ENCODE assay signal across 8 cellular contexts in genomic region chr10:101602767-101603398, GRCh38. TPM values are rescaled to one million over a fixed set of nuclear protein-coding genes. Genes with fewer than 3 reads are reported as not detected.
DNase-seq lines count a peak whose midpoint lies in the region; ATAC-seq lines count a peak whose summit lies in the region.

No MANE protein-coding gene starts in this region.

- no peak overlapping the region for H3K4me3 Mint-ChIP-seq in central memory CD8-positive, alpha-beta T cell

- H3K9me3 Mint-ChIP-seq in central memory CD8-positive, alpha-beta T cell = no peaks in the 10 kb centered on the region

- H3K4me1 Mint-ChIP-seq in central memory CD8-positive, alpha-beta T cell = no peaks in the 10 kb centered on the region

- no peak overlapping the region for H3K27ac Mint-ChIP-seq in central memory CD8-positive, alpha-beta T cell (ENCODE audit: low read depth)

- peaks cover 13% of the 10 kb centered on the region for H3K36me3 Mint-ChIP-seq in central memory CD8-positive, alpha-beta T cell (ENCODE audit: insufficient read depth)

- intact Hi-C loops in left colon (cut with DNase I, micrococcal nuclease) = no loop called here

- ATAC-seq in HG02763 (IDR thresholded peaks at IDR 0.05; ENCODE audit: unreplicated experiment) (peak; percentile 65), left colon (peak; percentile 86), GM21367 (IDR thresholded peaks at IDR 0.05; ENCODE audit: unreplicated experiment) (no peak)
- no peak for ATAC-seq in central memory CD8-positive, alpha-beta T cell (replicated peaks; ENCODE audit: extremely low read depth, poor library complexity, severe bottlenecking)

- DNase-seq in DMS53 treated with DMSO at 0.1 percent for 48 hours (lab: John Stamatoyannopoulos, UW; ENCODE audit: unreplicated experiment) = peak; percentile 69
- DNase-seq in NCI-H345 (lab: John Stamatoyannopoulos, UW) = peak; percentile 32
- peak; percentile 74 for DNase-seq in activated CD4-positive, CD25-positive, alpha-beta regulatory T cell treated with anti-CD3 and anti-CD28 coated beads, Interleukin-2, amount 50 U/mL, for 72 hours
- peak; percentile 30 to 37 for DNase-seq in central memory CD8-positive, alpha-beta T cell (ENCODE audit: low spot score in 2 of 2)
- DNase-seq in left colon = peak; percentile 52 to 75
- DNase-seq in stimulated activated CD4-positive, alpha-beta T cell treated with anti-CD3 and anti-CD28 coated beads, Interleukin-4, amount 100 ng/mL, for 24 hours = peak; percentile 75

- no peaks in the 10 kb centered on the region for H3K27me3 Mint-ChIP-seq in central memory CD8-positive, alpha-beta T cell

RNA-seq across cellular contexts. Expression of gene DPCD, which starts 14.8 kb away (rescaled TPM):
- 10 to 100 TPM in 1 of 2 donors, 1 to 10 TPM in 1; 7.3 to 12.9 TPM for total RNA-seq in left colon

RNA-seq across cellular contexts. Expression of gene POLL, which starts 14.8 kb away (rescaled TPM):
- total RNA-seq in left colon = 10 to 100 TPM; 27.1 to 28.6 TPM

Comparison
In these comparisons a context has a peak if more than half of its experiments do, and no peak if none do; other contexts are left out.
1. ATAC-seq: peak in HG02763 (single experiment) and left colon (single experiment); none in central memory CD8-positive, alpha-beta T cell (single experiment) and GM21367 (single experiment).
2. Peak in every context shown above with its lines, with median percentiles within 50 percentile points of each other: DNase-seq.